ENCODE assay signal across 27 cellular contexts in the genomic region with DNA sequence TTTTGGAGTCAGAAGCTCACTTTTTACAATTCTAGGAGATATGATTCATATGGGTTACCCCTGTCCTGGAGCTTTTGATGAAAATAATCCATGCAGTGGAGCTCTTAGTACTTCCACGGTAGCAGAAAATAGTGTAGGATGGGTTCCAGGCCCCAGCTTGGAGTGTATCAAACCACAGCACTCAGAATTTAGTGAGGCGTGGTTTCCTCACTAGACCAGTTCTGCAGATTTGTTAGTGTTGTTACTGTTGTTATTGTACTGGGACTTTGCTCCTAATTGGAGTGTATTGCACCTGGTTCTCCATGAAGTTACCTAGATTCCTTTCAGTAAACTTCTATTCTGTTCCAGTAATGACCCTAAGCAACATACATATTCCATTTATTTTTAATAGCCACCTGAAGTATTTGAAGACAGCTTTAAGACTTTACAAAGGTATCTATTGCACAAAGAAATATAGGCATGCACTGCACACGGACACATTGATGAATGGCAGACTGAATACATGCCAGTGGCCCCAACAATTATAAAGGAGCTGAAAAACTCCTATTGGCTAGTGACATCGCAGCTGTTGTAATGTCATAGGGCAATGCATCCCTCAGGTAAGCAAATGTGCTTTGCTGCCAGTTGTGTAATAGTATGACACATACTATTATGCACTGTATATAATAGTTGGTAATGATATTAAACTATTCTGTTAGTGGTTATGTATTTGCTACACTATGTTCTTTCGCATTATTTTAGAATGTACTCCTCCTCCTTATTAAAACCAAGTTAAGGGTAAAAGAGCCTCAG.
"Had no signal": no experiment of that assay in that cellular context is flagged by ENCODE, and none has a peak within 500 bp of the region (broad histone marks: within the 10 kb centered on the region; RNA-seq: fewer than 3 reads in every experiment).

No MANE protein-coding gene starts in this region.

- H3K27me3 ChIP-seq: gastrocnemius medialis, left lung, sigmoid colon, stomach, testis, tibial artery, upper lobe of left lung had no signal

- H3K4me3 ChIP-seq: coronary artery, gastrocnemius medialis, left lung, psoas muscle, sigmoid colon, stomach, testis, tibial artery, upper lobe of left lung had no signal

- H3K4me3 Mint-ChIP-seq: mesothelial cell of epicardium; naive thymus-derived CD8-positive, alpha-beta T cell; nephron progenitor cell; stimulated activated effector memory CD8-positive, alpha-beta T cell treated with anti-CD3 and anti-CD28 coated beads, Interleukin-12 subunit alpha, Interleukin-12 subunit beta, amount 100 ng/mL, for 72 hours had no signal

- H3K27me3 Mint-ChIP-seq: naive thymus-derived CD8-positive, alpha-beta T cell had no signal

- H3K27ac ChIP-seq: coronary artery, gastrocnemius medialis, left lung, psoas muscle, sigmoid colon, stomach, testis, tibial artery, upper lobe of left lung had no signal

- H3K36me3 Mint-ChIP-seq: mesothelial cell of epicardium; naive thymus-derived CD8-positive, alpha-beta T cell; stimulated activated effector memory CD8-positive, alpha-beta T cell treated with anti-CD3 and anti-CD28 coated beads, Interleukin-12 subunit alpha, Interleukin-12 subunit beta, amount 100 ng/mL, for 72 hours had no signal

- H3K27ac Mint-ChIP-seq: mesothelial cell of epicardium; naive thymus-derived CD8-positive, alpha-beta T cell; nephron progenitor cell; stimulated activated effector memory CD8-positive, alpha-beta T cell treated with anti-CD3 and anti-CD28 coated beads, Interleukin-12 subunit alpha, Interleukin-12 subunit beta, amount 100 ng/mL, for 72 hours had no signal

- H3K4me1 ChIP-seq: gastrocnemius medialis, left lung, psoas muscle, sigmoid colon, stomach, testis, tibial artery, upper lobe of left lung had no signal

- FAIRE-seq: endothelial cell of umbilical vein, keratinocyte, urothelium cell line had no signal

- H3K4me1 Mint-ChIP-seq: naive thymus-derived CD8-positive, alpha-beta T cell; nephron progenitor cell; stimulated activated effector memory CD8-positive, alpha-beta T cell treated with anti-CD3 and anti-CD28 coated beads, Interleukin-12 subunit alpha, Interleukin-12 subunit beta, amount 100 ng/mL, for 72 hours had no signal

- H3K9me3 Mint-ChIP-seq: mesothelial cell of epicardium, nephron progenitor cell had no signal

- H3K36me3 ChIP-seq: gastrocnemius medialis, left lung, sigmoid colon, stomach, tibial artery, upper lobe of left lung had no signal

- DNase-seq: dermis blood vessel endothelial cell; effector memory CD4-positive, alpha-beta T cell; erythroblast; gastrocnemius medialis; head of caudate nucleus; left lung; mesenchymal stem cell; naive thymus-derived CD8-positive, alpha-beta T cell; nephron progenitor cell; nucleus accumbens; posterior cingulate gyrus; psoas muscle; right cardiac atrium; sigmoid colon; stimulated activated CD4-positive, alpha-beta T cell treated with anti-CD3 and anti-CD28 coated beads, Interleukin-2, amount 100 ng/mL, for 24 hours; stimulated activated CD4-positive, alpha-beta T cell treated with anti-CD3 and anti-CD28 coated beads, Interleukin-4, amount 100 ng/mL, for 24 hours; stimulated activated naive CD4-positive, alpha-beta T cell treated with Interleukin-2 at 50 U/mL for 16 hours; stomach; testis; tibial artery; upper lobe of left lung had no signal

- ATAC-seq: gastrocnemius medialis; left lung; naive thymus-derived CD8-positive, alpha-beta T cell; psoas muscle; right cardiac atrium; stimulated activated effector memory CD8-positive, alpha-beta T cell treated with anti-CD3 and anti-CD28 coated beads, Interleukin-12 subunit alpha, Interleukin-12 subunit beta, amount 100 ng/mL, for 72 hours had no signal

- H3K9me3 ChIP-seq: gastrocnemius medialis, psoas muscle, sigmoid colon, testis, tibial artery, upper lobe of left lung had no signal
